18 cellular contexts compared by ENCODE assay signal in the genomic region with DNA sequence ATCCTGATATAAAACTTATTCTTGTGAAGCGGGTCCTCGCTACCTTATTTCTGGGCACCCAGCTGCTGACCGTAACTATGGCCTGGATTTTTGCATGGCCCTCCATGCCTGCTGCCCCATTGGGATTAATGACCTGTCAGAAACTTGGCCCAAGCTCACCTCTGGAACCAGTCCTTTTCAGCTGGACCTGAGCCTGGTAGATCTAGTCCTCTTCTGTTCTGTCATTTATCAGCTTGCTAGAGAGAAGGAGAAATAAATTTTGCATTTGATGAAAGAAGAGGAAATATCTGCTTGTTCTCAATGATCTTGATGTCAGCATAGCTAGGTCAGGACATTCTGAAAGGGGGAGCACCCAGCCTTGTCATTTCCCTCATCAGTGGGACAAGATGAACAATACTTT.
DNase-seq lines count a peak whose midpoint lies in the region; ATAC-seq and TF ChIP-seq lines count a peak whose summit lies in the region.
"Had no signal": no experiment of that assay in that cellular context is flagged by ENCODE, and none has a peak within 500 bp of the region (broad histone marks: within the 10 kb centered on the region; RNA-seq: fewer than 3 reads in every experiment).

No MANE protein-coding gene starts in this region.

- peak; percentile 68 for ATAC-seq in Right ventricle myocardium inferior
- ATAC-seq in heart right ventricle = peak in 5 of 8 donors; percentile 56 to 85 (median 79)
- ATAC-seq in left ventricle myocardium superior = peak; percentile 79
- ATAC-seq: A549; CD8-positive, alpha-beta T cell had no signal

- no peak for TF ChIP-seq EP300 in esophagus muscularis mucosa (IDR thresholded peaks at IDR 0.05)

- no peaks in the 10 kb centered on the region for H3K36me3 ChIP-seq in right atrium auricular region
- no peaks in the 10 kb centered on the region for H3K36me3 ChIP-seq in esophagus muscularis mucosa
- no peaks in the 10 kb centered on the region for H3K36me3 ChIP-seq in heart right ventricle
- H3K36me3 ChIP-seq: BLaER1 treated with 17β-estradiol and CSF1 and Interleukin-3, amounts not matched to agents 10 nM and 100 nM had no signal

- peaks cover 0 to 10% of the 10 kb centered on the region in 2 donors for H3K4me1 ChIP-seq in right atrium auricular region
- peaks cover 0 to 9% (median 0%) of the 10 kb centered on the region in 4 donors for H3K4me1 ChIP-seq in esophagus muscularis mucosa
- peaks cover 0 to 21% (median under 1%) of the 10 kb centered on the region in 9 donors for H3K4me1 ChIP-seq in heart right ventricle
- H3K4me1 ChIP-seq: A549; BLaER1 treated with 17β-estradiol and CSF1 and Interleukin-3, amounts not matched to agents 10 nM and 100 nM; Caco-2 had no signal

- H3K4me3 ChIP-seq in right atrium auricular region = no peak overlapping the region
- H3K4me3 ChIP-seq in esophagus muscularis mucosa = no peak overlapping the region
- H3K4me3 ChIP-seq in heart right ventricle = no peak overlapping the region
- H3K4me3 ChIP-seq: A549; BLaER1 treated with 17β-estradiol and CSF1 and Interleukin-3, amounts not matched to agents 10 nM and 100 nM had no signal

- H3K9me3 ChIP-seq in right atrium auricular region = no peaks in the 10 kb centered on the region
- H3K9me3 ChIP-seq in esophagus muscularis mucosa = no peaks in the 10 kb centered on the region
- no peaks in the 10 kb centered on the region for H3K9me3 ChIP-seq in heart right ventricle
- H3K9me3 ChIP-seq: A549; BLaER1 treated with 17β-estradiol and CSF1 and Interleukin-3, amounts not matched to agents 10 nM and 100 nM; Caco-2 had no signal

- H3K27ac ChIP-seq in right atrium auricular region = no peak overlapping the region
- H3K27ac ChIP-seq in esophagus muscularis mucosa (replicated peaks in 1 of 4) = no peak overlapping the region
- no peak overlapping the region for H3K27ac ChIP-seq in heart right ventricle
- H3K27ac ChIP-seq: 22Rv1; A549; BLaER1 treated with 17β-estradiol and CSF1 and Interleukin-3, amounts not matched to agents 10 nM and 100 nM; C4-2B had no signal

- intact Hi-C loops in Right ventricle myocardium inferior (cut with DNase I) (no loop called here), esophagus muscularis mucosa (cut with DNase I) (no loop called here), heart right ventricle (cut with DNase I) (loop anchor here in 1 of 10 donors (10.0 kb wide), 1 partner anchor 63 kb away; no protein-coding TSS in a partner anchor), left ventricle myocardium superior (cut with micrococcal nuclease) (no loop called here)

- DNase-seq in Right ventricle myocardium inferior (ENCODE audit: missing footprints) (no peak), right atrium auricular region (ENCODE audit: low spot score) (no peak), esophagus muscularis mucosa (ENCODE audit: extremely low spot score) (peak; percentile 39), heart right ventricle (peak in 1 of 2 donors; percentile 28), left ventricle myocardium superior (no peak), GF-D8 (lab: John Stamatoyannopoulos, UW) (no peak), GM10266 (ENCODE audit: extremely low spot score) (no peak)
- DNase-seq in activated CD4-positive, alpha-beta T cell treated with anti-CD3 and anti-CD28 coated beads for 48 hours = no peak
- DNase-seq: AML-193; Caco-2; Calu3; CD4-positive, alpha-beta T cell; CD8-positive, alpha-beta T cell; DMS79 treated with DMSO at 0.1 percent for 48 hours had no signal

- WGBS in esophagus muscularis mucosa = 85% methylated on average over 3 of the region's 3 CpGs
- WGBS in heart right ventricle, 2 donors = 57 to 60% methylated on average over 3 of the region's 3 CpGs

- H3K27me3 ChIP-seq in right atrium auricular region (no peaks in the 10 kb centered on the region), esophagus muscularis mucosa (peaks cover 0 to 3% (median 0%) of the 10 kb centered on the region in 4 donors), heart right ventricle (no peaks in the 10 kb centered on the region)
- H3K27me3 ChIP-seq: BLaER1 treated with 17β-estradiol and CSF1 and Interleukin-3, amounts not matched to agents 10 nM and 100 nM had no signal

- TF ChIP-seq CTCF in right atrium auricular region (IDR thresholded peaks at IDR 0.05) (no peak), esophagus muscularis mucosa (IDR thresholded peaks at IDR 0.05) (no peak), heart right ventricle (IDR thresholded peaks at IDR 0.05) (no peak), GM10266 (IDR thresholded peaks at IDR 0.05; ENCODE audit: control insufficient read depth, insufficient read depth, low read depth, missing control alignments) (no peak)

- no peak for TF ChIP-seq POLR2A in esophagus muscularis mucosa (IDR thresholded peaks at IDR 0.05; ENCODE audit: low read depth)
